1 cellular context compared by ENCODE assay signal in genomic region chr20:11032611-11033010, GRCh38.
TF ChIP-seq lines count a peak whose summit lies in the region.

No MANE protein-coding gene starts in this region.

TF ChIP-seq in WTC11, 78 proteins besides CTCF, POLR2A, EP300 and RAD21 (continued from another document):
- TF ChIP-seq RORB (CRISPR knock-in tag; IDR thresholded peaks at IDR 0.05) (no peak), GTF2I (CRISPR knock-in tag; conservative IDR thresholded peaks at IDR 0.05) (no peak), GRHL2 (CRISPR knock-in tag; IDR thresholded peaks at IDR 0.05; ENCODE audit: insufficient replicate concordance, severe bottlenecking) (no peak), TCF7 (CRISPR knock-in tag; IDR thresholded peaks at IDR 0.05; ENCODE audit: low read depth) (no peak), ESRRA (CRISPR knock-in tag; IDR thresholded peaks at IDR 0.05; ENCODE audit: borderline replicate concordance) (no peak), NFE2L1 (CRISPR knock-in tag; IDR thresholded peaks at IDR 0.05) (no peak), ATF2 (CRISPR knock-in tag; IDR thresholded peaks at IDR 0.05; ENCODE audit: borderline replicate concordance, low read depth) (no peak), NFATC4 (CRISPR knock-in tag; IDR thresholded peaks at IDR 0.05) (no peak), ZNF281 (CRISPR knock-in tag; IDR thresholded peaks at IDR 0.05) (no peak)
